Comparison of ENCODE assay signal across 13 cellular contexts in the genomic region with DNA sequence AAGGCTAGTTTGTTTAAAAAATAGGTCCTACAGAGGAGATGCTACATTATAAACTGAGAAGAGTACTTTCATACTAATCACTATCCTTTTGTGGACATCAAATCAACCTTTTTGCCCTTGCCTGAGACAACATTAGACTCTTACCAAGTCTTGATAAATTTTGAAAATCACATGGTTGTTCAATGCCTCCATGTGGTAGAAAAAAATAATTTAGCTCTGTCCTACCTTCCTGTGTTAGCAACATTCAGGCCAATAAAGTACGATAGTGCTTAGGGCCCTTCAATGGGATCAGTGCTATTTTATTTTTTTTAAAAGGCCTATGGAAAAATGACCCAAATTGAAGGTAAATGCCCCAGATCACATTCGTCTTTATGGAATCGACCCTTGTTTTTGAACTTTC. TPM values are rescaled to one million over a fixed set of nuclear protein-coding genes. Genes with fewer than 3 reads are reported as not detected.
DNase-seq lines count a peak whose midpoint lies in the region; TF ChIP-seq lines count a peak whose summit lies in the region.
"Had no signal": no experiment of that assay in that cellular context is flagged by ENCODE, and none has a peak within 500 bp of the region (broad histone marks: within the 10 kb centered on the region; RNA-seq: fewer than 3 reads in every experiment).

No MANE protein-coding gene starts in this region.

- no peaks in the 10 kb centered on the region for H3K9me3 ChIP-seq in HEK293 (ENCODE audit: control insufficient read depth, insufficient read depth, low read depth, low read length)
- H3K9me3 ChIP-seq: ascending aorta, Caco-2 had no signal

- in situ Hi-C loops in astrocyte of the cerebellum (cut with HindIII; ENCODE audit: low sequenced_read_pairs): no loop called here

- CTCF ChIA-PET in HEK293 (lab: Yijun Ruan, JAX): interaction anchor here (0.7 kb wide), 1 partner anchor 912 kb away, joined by 3 read pairs; no protein-coding TSS in a partner anchor

- no peaks in the 10 kb centered on the region for H3K36me3 ChIP-seq in HEK293 (ENCODE audit: control insufficient read depth in 2 of 2, insufficient read depth in 1 of 2, low read length in 2 of 2)
- H3K36me3 ChIP-seq: ascending aorta had no signal

- H3K27ac ChIP-seq in HEK293 (ENCODE audit: extremely low read depth, low read depth, low read length): no peak overlapping the region
- H3K27ac ChIP-seq: ascending aorta had no signal

- H3K4me3 ChIP-seq in HEK293 (ENCODE audit: low read depth, low read length): no peak overlapping the region
- no peak overlapping the region for H3K4me3 ChIP-seq in astrocyte of the cerebellum (ENCODE audit: low read depth, low read length)
- H3K4me3 ChIP-seq: ascending aorta had no signal

- TF ChIP-seq CTCF in HEK293 (tag by site-specific recombination; IDR thresholded peaks at IDR 0.05): no peak
- TF ChIP-seq CTCF in astrocyte of the cerebellum (IDR thresholded peaks at IDR 0.05; ENCODE audit: low read depth, low read length, missing control alignments): peak; percentile 10

- POLR2A ChIA-PET in HEK293 (lab: Yijun Ruan, JAX): no interaction called here

- no peaks in the 10 kb centered on the region for H3K4me1 ChIP-seq in HEK293 (ENCODE audit: control insufficient read depth, insufficient read depth, low read length)

- DNase-seq in AG08395 (ENCODE audit: low spot score): peak; percentile 26
- no peak for DNase-seq in astrocyte of the cerebellum (ENCODE audit: low read depth)
- DNase-seq in left kidney (ENCODE audit: low read depth, low spot score): peak; percentile 22
- no peak for DNase-seq in A172 (ENCODE audit: low spot score)
- no peak for DNase-seq in effector CD4-positive, alpha-beta T cell
- DNase-seq in activated CD8-positive, alpha-beta memory T cell treated with anti-CD3 and anti-CD28 coated beads for 24 hours: no peak
- no peak for DNase-seq in NCI-H2081 treated with DMSO at 0.1 percent for 48 hours (lab: John Stamatoyannopoulos, UW)
- DNase-seq: Caco-2, immature natural killer cell, NCI-H187 treated with DMSO at 0.1 percent for 48 hours, trophoblast cell had no signal

TF ChIP-seq in HEK293, 187 proteins besides CTCF, POLR2A, EP300 and RAD21:
- TF ChIP-seq HOXC10 (CRISPR knock-in tag; IDR thresholded peaks at IDR 0.05): no peak
- peak; percentile 14; the same call in 1 of the 2 replicates for TF ChIP-seq ZNF654 (tag by site-specific recombination; IDR thresholded peaks at IDR 0.05; ENCODE audit: low read depth)
- no peak for TF ChIP-seq ZBTB17 (tag by site-specific recombination; IDR thresholded peaks at IDR 0.05)
- TF ChIP-seq ZNF521 (tag by site-specific recombination; IDR thresholded peaks at IDR 0.05): no peak
- no peak for TF ChIP-seq ZNF10 (tag by site-specific recombination; IDR thresholded peaks at IDR 0.05)
TF ChIP-seq in HEK293: peak in this region for 1.

RNA-seq across cellular contexts. Expression of gene UBE2E1, which starts 5.0 kb away (rescaled TPM):
- total RNA-seq in A172 (2014; rRNA removed; shearing (Covaris generic)): 66.4 and 91.7 TPM in 2 replicates

Comparison
In these comparisons a context has a peak if more than half of its experiments do, and no peak if none do; other contexts are left out.
1. DNase-seq: peak in AG08395 (single experiment) and left kidney (single experiment); none in astrocyte of the cerebellum (single experiment), A172 (single experiment), effector CD4-positive, alpha-beta T cell (single experiment), activated CD8-positive, alpha-beta memory T cell treated with anti-CD3 and anti-CD28 coated beads for 24 hours (single experiment) and NCI-H2081 treated with DMSO at 0.1 percent for 48 hours (single experiment).